8 cellular contexts compared by ENCODE assay signal in genomic region chr1:23216771-23217420, GRCh38. TPM values are rescaled to one million over a fixed set of nuclear protein-coding genes. Genes with fewer than 3 reads are reported as not detected.
DNase-seq lines count a peak whose midpoint lies in the region; ATAC-seq and TF ChIP-seq lines count a peak whose summit lies in the region.

No MANE protein-coding gene starts in this region.

- H3K27ac Mint-ChIP-seq in activated CD8-positive, alpha-beta memory T cell treated with anti-CD3 and anti-CD28 coated beads, Interleukin-2, amount 10 ng/mL, durations not matched to agents 7 days and 5 days, result no peak overlapping the region

- no peaks in the 10 kb centered on the region for H3K9me3 Mint-ChIP-seq in activated CD8-positive, alpha-beta memory T cell treated with anti-CD3 and anti-CD28 coated beads, Interleukin-2, amount 10 ng/mL, durations not matched to agents 7 days and 5 days (ENCODE audit: low read depth)

- CTCF ChIA-PET in A673 (lab: Charles Lee) (interaction anchor here (1.0 kb wide), 1 partner anchor 187 kb away, joined by 5 read pairs; no protein-coding TSS in a partner anchor), HCT116 (lab: Charles Lee) (interaction anchor here (0.6 to 2.3 kb wide), 14 partner anchors 10 to 420 kb away, joined by 3 to 9 read pairs (median 3); no protein-coding TSS in a partner anchor)
- CTCF ChIA-PET in activated CD8-positive, alpha-beta memory T cell treated with anti-CD3 and anti-CD28 coated beads, Interleukin-2, amount 10 ng/mL, durations not matched to agents 7 days and 5 days (lab: Charles Lee), result interaction anchor here (0.6 to 2.6 kb wide), 6 partner anchors 12 to 253 kb away, joined by 3 to 8 read pairs (median 4); no protein-coding TSS in a partner anchor

- H3K4me1 Mint-ChIP-seq in activated CD8-positive, alpha-beta memory T cell treated with anti-CD3 and anti-CD28 coated beads, Interleukin-2, amount 10 ng/mL, durations not matched to agents 7 days and 5 days, result peaks cover 8% of the 10 kb centered on the region

- intact Hi-C loops in A673 (cut with micrococcal nuclease; ENCODE audit: unreplicated experiment), result no loop called here
- intact Hi-C loops in HCT116 (cut with micrococcal nuclease), result loop anchor here (10.0 kb wide), 1 partner anchor 318 kb away; the partner anchor contains the start of gene E2F2

- TF ChIP-seq CTCF in A673 (conservative IDR thresholded peaks at IDR 0.05; ENCODE audit: low read depth, low read length), result peak; percentile 69
- peak; percentile 43 to 83 (median 76); a peak in 5 of 6 replicates for TF ChIP-seq CTCF in HCT116 (IDR thresholded peaks at IDR 0.05 in 2 of 3, conservative IDR thresholded peaks at IDR 0.05 in 1 of 3; ENCODE audit: borderline replicate concordance in 1 of 3, insufficient read depth in 1 of 3, low read depth in 2 of 3, low read length in 2 of 3)
- TF ChIP-seq CTCF in fibroblast of villous mesenchyme (IDR thresholded peaks at IDR 0.05; ENCODE audit: insufficient read depth, low read depth, low read length), result peak; percentile 51
- peak; percentile 55 for TF ChIP-seq CTCF in retinal pigment epithelial cell (conservative IDR thresholded peaks at IDR 0.05; ENCODE audit: low read depth, low read length)

- ATAC-seq in HCT116 (peak; percentile 80), GM21515 (IDR thresholded peaks at IDR 0.05; ENCODE audit: unreplicated experiment) (no peak)
- peak; percentile 65 for ATAC-seq in activated CD8-positive, alpha-beta memory T cell treated with anti-CD3 and anti-CD28 coated beads, Interleukin-2, amount 10 ng/mL, durations not matched to agents 7 days and 5 days

- BruUV-seq in A673 (replicated peaks; lab: Mats Ljungman, UMichigan) (no TSS peak), HCT116 (replicated peaks; lab: Mats Ljungman, UMichigan) (no TSS peak)

- no peaks in the 10 kb centered on the region for H4K20me1 ChIP-seq in HCT116 (ENCODE audit: insufficient read depth)

- H3K9ac ChIP-seq in HCT116 (ENCODE audit: low read length), result peak overlapping the region; percentile 65

- no peak overlapping the region for H3K4me3 Mint-ChIP-seq in activated CD8-positive, alpha-beta memory T cell treated with anti-CD3 and anti-CD28 coated beads, Interleukin-2, amount 10 ng/mL, durations not matched to agents 7 days and 5 days

- RAD21 ChIA-PET in HCT116 (lab: Charles Lee; ENCODE audit: low non-redundant PET in 1 of 2, low total read pairs in 2 of 2, uncharacterized antibody in 2 of 2, unreplicated experiment in 2 of 2), result interaction anchor here in 1 of 2 experiments (0.7 kb wide), 3 partner anchors 47 to 323 kb away, joined by 3 to 5 read pairs (median 4); no protein-coding TSS in a partner anchor

- H3K9me2 ChIP-seq in HCT116 (ENCODE audit: insufficient read depth), result no peaks in the 10 kb centered on the region

- no peak overlapping the region for H2AFZ ChIP-seq in HCT116 (ENCODE audit: low read depth, low read length, poor library complexity, severe bottlenecking)

- H3K4me1 ChIP-seq in A673 (ENCODE audit: insufficient read depth, low read length, poor library complexity, severe bottlenecking) (no peaks in the 10 kb centered on the region), HCT116 (ENCODE audit: control insufficient read depth in 1 of 2, insufficient read depth in 2 of 2, low read length in 2 of 2) (peaks cover 0 to 27% of the 10 kb centered on the region in 2 experiments; a peak in 3 of 4 replicates)

- H3K27me3 Mint-ChIP-seq in activated CD8-positive, alpha-beta memory T cell treated with anti-CD3 and anti-CD28 coated beads, Interleukin-2, amount 10 ng/mL, durations not matched to agents 7 days and 5 days, result peaks cover 83% of the 10 kb centered on the region

- no peaks in the 10 kb centered on the region for H3K79me2 ChIP-seq in HCT116 (ENCODE audit: insufficient read depth, low read length)

- POLR2A ChIA-PET in A673 (lab: Charles Lee; ENCODE audit: low non-redundant PET), result no interaction called here
- POLR2A ChIA-PET in HCT116 (lab: Charles Lee), result no interaction called here

- H3K4me2 ChIP-seq in HCT116 (ENCODE audit: low read length), result peak overlapping the region; percentile 96

- TF ChIP-seq RAD21 in HCT116 (IDR thresholded peaks at IDR 0.05; ENCODE audit: low read depth), result peak; percentile 70

- H3K4me3 ChIP-seq in A673 (ENCODE audit: low read depth, low read length, poor library complexity, severe bottlenecking) (peak overlapping the region; percentile 58), HCT116 (replicated peaks in 1 of 2; ENCODE audit: low read depth in 1 of 2, low read length in 2 of 2) (peak overlapping the region; percentile 51 to 66), fibroblast of villous mesenchyme (ENCODE audit: low read depth, low read length) (peak overlapping the region; percentile 56), retinal pigment epithelial cell (ENCODE audit: low read length) (peak overlapping the region; percentile 42)

- no peaks in the 10 kb centered on the region for H3K36me3 ChIP-seq in A673 (ENCODE audit: insufficient read depth, low read length, poor library complexity, severe bottlenecking)
- no peaks in the 10 kb centered on the region for H3K36me3 ChIP-seq in HCT116 (ENCODE audit: control insufficient read depth in 1 of 2, insufficient read depth in 2 of 2, low read length in 2 of 2)

- no peaks in the 10 kb centered on the region for H3K36me3 Mint-ChIP-seq in activated CD8-positive, alpha-beta memory T cell treated with anti-CD3 and anti-CD28 coated beads, Interleukin-2, amount 10 ng/mL, durations not matched to agents 7 days and 5 days

- H3K27ac ChIP-seq in A673 (ENCODE audit: low read depth, low read length, poor library complexity, severe bottlenecking) (no peak overlapping the region), HCT116 (ENCODE audit: low read depth, low read length) (peak overlapping the region; percentile 51; the same call in 1 of the 2 replicates)

- no peak for TF ChIP-seq POLR2A in HCT116 (IDR thresholded peaks at IDR 0.05; ENCODE audit: borderline replicate concordance, extremely low read depth, insufficient read depth, insufficient read length)

- H3K27me3 ChIP-seq in A673 (replicated peaks; ENCODE audit: insufficient read depth, low read depth, low read length, poor library complexity) (peaks cover 14% of the 10 kb centered on the region), HCT116 (ENCODE audit: insufficient read depth, low read length) (no peaks in the 10 kb centered on the region; the same call in 1 of the 2 replicates)

- peak; percentile 38 for DNase-seq in A673 (ENCODE audit: low spot score)
- DNase-seq in HCT116 (ENCODE audit: low read depth, low spot score), result no peak
- DNase-seq in activated CD8-positive, alpha-beta memory T cell treated with anti-CD3 and anti-CD28 coated beads, Interleukin-2, amount 10 ng/mL, durations not matched to agents 7 days and 5 days, result peak; percentile 45
- no peak for DNase-seq in fibroblast of villous mesenchyme (ENCODE audit: low read depth)
- no peak for DNase-seq in retinal pigment epithelial cell (ENCODE audit: low read depth)
- DNase-seq in kidney tubule cell (ENCODE audit: low spot score), result no peak
- DNase-seq in cortex of kidney (lab: John Stamatoyannopoulos, UW), result no peak

- H3K9me3 ChIP-seq in A673 (ENCODE audit: low read depth, low read length, poor library complexity, severe bottlenecking), result no peaks in the 10 kb centered on the region
- no peaks in the 10 kb centered on the region for H3K9me3 ChIP-seq in HCT116 (ENCODE audit: control insufficient read depth in 1 of 2, insufficient read depth in 1 of 2, low read depth in 1 of 2, low read length in 2 of 2)

TF ChIP-seq in HCT116, 20 proteins besides CTCF, POLR2A, EP300 and RAD21:
- TF ChIP-seq ZFX (IDR thresholded peaks at IDR 0.05), result 0 out of 2 replicates have a peak, but pooled peaks have one; percentile 38
- no peak for TF ChIP-seq SRF (IDR thresholded peaks at IDR 0.05; ENCODE audit: low read depth)
- no peak for TF ChIP-seq SIN3A (IDR thresholded peaks at IDR 0.05; ENCODE audit: low read depth)
- TF ChIP-seq, protein P1, sequence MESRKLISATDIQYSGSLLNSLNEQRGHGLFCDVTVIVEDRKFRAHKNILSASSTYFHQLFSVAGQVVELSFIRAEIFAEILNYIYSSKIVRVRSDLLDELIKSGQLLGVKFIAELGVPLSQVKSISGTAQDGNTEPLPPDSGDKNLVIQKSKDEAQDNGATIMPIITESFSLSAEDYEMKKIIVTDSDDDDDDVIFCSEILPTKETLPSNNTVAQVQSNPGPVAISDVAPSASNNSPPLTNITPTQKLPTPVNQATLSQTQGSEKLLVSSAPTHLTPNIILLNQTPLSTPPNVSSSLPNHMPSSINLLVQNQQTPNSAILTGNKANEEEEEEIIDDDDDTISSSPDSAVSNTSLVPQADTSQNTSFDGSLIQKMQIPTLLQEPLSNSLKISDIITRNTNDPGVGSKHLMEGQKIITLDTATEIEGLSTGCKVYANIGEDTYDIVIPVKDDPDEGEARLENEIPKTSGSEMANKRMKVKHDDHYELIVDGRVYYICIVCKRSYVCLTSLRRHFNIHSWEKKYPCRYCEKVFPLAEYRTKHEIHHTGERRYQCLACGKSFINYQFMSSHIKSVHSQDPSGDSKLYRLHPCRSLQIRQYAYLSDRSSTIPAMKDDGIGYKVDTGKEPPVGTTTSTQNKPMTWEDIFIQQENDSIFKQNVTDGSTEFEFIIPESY (IDR thresholded peaks at IDR 0.05; ENCODE audit: extremely low read depth, insufficient replicate concordance, low read length), result no peak

RNA-seq across cellular contexts. Expression of gene HTR1D, which starts 0.4 kb away (rescaled TPM):
- 0.13 and 0.20 TPM in 2 replicates for total RNA-seq in A673 (2021)
- 3.5 TPM for total RNA-seq in HCT116 (2021; ENCODE audit: unreplicated experiment)
- 2.9 and 3.4 TPM in 2 replicates for polyA plus RNA-seq in HCT116 (2012)
- not detected for total RNA-seq in activated CD8-positive, alpha-beta memory T cell treated with anti-CD3 and anti-CD28 coated beads, Interleukin-2, amount 10 ng/mL, durations not matched to agents 7 days and 5 days
- total RNA-seq in fibroblast of villous mesenchyme, result 0.86 and 2.3 TPM in 2 replicates

RNA-seq across cellular contexts. Expression of gene LUZP1, which starts 48.2 kb away (rescaled TPM):
- total RNA-seq in A673 (2021) (32.6 and 34.9 TPM in 2 replicates), HCT116 (2021; ENCODE audit: unreplicated experiment) (22.4 TPM), fibroblast of villous mesenchyme (44.1 and 55.3 TPM in 2 replicates)
- polyA plus RNA-seq in HCT116 (2012), result 9.2 and 10.2 TPM in 2 replicates
- 10 to 100 TPM; 19.5 to 20.4 TPM for total RNA-seq in activated CD8-positive, alpha-beta memory T cell treated with anti-CD3 and anti-CD28 coated beads, Interleukin-2, amount 10 ng/mL, durations not matched to agents 7 days and 5 days

Comparison
In these comparisons a context has a peak if more than half of its experiments do, and no peak if none do; other contexts are left out.
1. DNase-seq: peak in A673 (single experiment) and activated CD8-positive, alpha-beta memory T cell treated with anti-CD3 and anti-CD28 coated beads, Interleukin-2, amount 10 ng/mL, durations not matched to agents 7 days and 5 days (single experiment); none in HCT116 (single experiment), fibroblast of villous mesenchyme (single experiment), retinal pigment epithelial cell (single experiment), kidney tubule cell (single experiment) and cortex of kidney (single experiment).
2. Peak in every context shown above with its lines, with median percentiles within 50 percentile points of each other: H3K4me3 ChIP-seq and CTCF ChIP-seq.